ENCODE assay signal across 2 cellular contexts in genomic region chr19:877992-878660, GRCh38. TPM values are rescaled to one million over a fixed set of nuclear protein-coding genes. Genes with fewer than 3 reads are reported as not detected.
"Had no signal": no experiment of that assay in that cellular context is flagged by ENCODE, and none has a peak within 500 bp of the region (broad histone marks: within the 10 kb centered on the region; RNA-seq: fewer than 3 reads in every experiment).

No MANE protein-coding gene starts in this region.

RNA-seq across cellular contexts. Expression of gene RNU6-9, which starts 15.2 kb away (rescaled TPM):
- total RNA-seq: G401, GM12878 had no signal
- polyA plus RNA-seq: GM12878 had no signal

RNA-seq across cellular contexts. Expression of gene ELANE, which starts 26.0 kb away (rescaled TPM):
- total RNA-seq: G401, GM12878 had no signal
- polyA plus RNA-seq: GM12878 had no signal
